Comparison of ENCODE assay signal across 14 cellular contexts in genomic region chr14:64549016-64549415, GRCh38. TPM values are rescaled to one million over a fixed set of nuclear protein-coding genes. Genes with fewer than 3 reads are reported as not detected.
DNase-seq lines count a peak whose midpoint lies in the region; ATAC-seq and TF ChIP-seq lines count a peak whose summit lies in the region.
"Had no signal": no experiment of that assay in that cellular context is flagged by ENCODE, and none has a peak within 500 bp of the region (broad histone marks: within the 10 kb centered on the region; RNA-seq: fewer than 3 reads in every experiment).

No MANE protein-coding gene starts in this region.

- H3K9me3 Mint-ChIP-seq in CD4-positive, alpha-beta T cell, result no peaks in the 10 kb centered on the region
- no peaks in the 10 kb centered on the region for H3K9me3 Mint-ChIP-seq in GM23338
- H3K9me3 Mint-ChIP-seq in central memory CD8-positive, alpha-beta T cell, result no peaks in the 10 kb centered on the region
- no peaks in the 10 kb centered on the region for H3K9me3 Mint-ChIP-seq in natural killer cell

- peaks cover 3% of the 10 kb centered on the region for H3K27me3 ChIP-seq in CD4-positive, alpha-beta T cell (ENCODE audit: control insufficient read depth, insufficient read depth, low read length)
- peaks cover 11% of the 10 kb centered on the region for H3K27me3 ChIP-seq in GM23338 (ENCODE audit: insufficient read depth)
- H3K27me3 ChIP-seq: brain microvascular endothelial cell, foreskin keratinocyte had no signal

- no peaks in the 10 kb centered on the region for H3K36me3 ChIP-seq in GM23338 (ENCODE audit: insufficient read depth)
- H3K36me3 ChIP-seq: BLaER1 treated with 17β-estradiol and CSF1 and Interleukin-3, amounts not matched to agents 10 nM and 100 nM; brain microvascular endothelial cell; spleen had no signal

- no peaks in the 10 kb centered on the region for H4K20me1 ChIP-seq in GM23338 (replicated peaks; ENCODE audit: insufficient read depth)
- H4K20me1 ChIP-seq: BLaER1 treated with 17β-estradiol and CSF1 and Interleukin-3, amounts not matched to agents 10 nM and 100 nM had no signal

- peak overlapping the region; percentile 61 for H3K4me3 ChIP-seq in GM23338
- H3K4me3 ChIP-seq: GM12878 had no signal

- no peaks in the 10 kb centered on the region for H3K9me3 ChIP-seq in CD4-positive, alpha-beta T cell (ENCODE audit: control insufficient read depth, low read length)
- H3K9me3 ChIP-seq: spleen had no signal

- peaks cover 17% of the 10 kb centered on the region for H3K4me1 ChIP-seq in GM23338 (ENCODE audit: insufficient read depth)

- H3K9me2 ChIP-seq in GM23338 (ENCODE audit: insufficient read depth), result no peaks in the 10 kb centered on the region

- no peak overlapping the region for H3K27ac Mint-ChIP-seq in CD4-positive, alpha-beta T cell
- no peak overlapping the region for H3K27ac Mint-ChIP-seq in GM23338
- no peak overlapping the region for H3K27ac Mint-ChIP-seq in central memory CD8-positive, alpha-beta T cell (ENCODE audit: low read depth)
- H3K27ac Mint-ChIP-seq in natural killer cell, result no peak overlapping the region

- H3K4me1 Mint-ChIP-seq in CD4-positive, alpha-beta T cell (ENCODE audit: low read depth), result peaks cover 19% of the 10 kb centered on the region
- H3K4me1 Mint-ChIP-seq in GM23338 (peaks cover 27% of the 10 kb centered on the region), natural killer cell (peaks cover 16 to 17% of the 10 kb centered on the region in 2 donors)
- peaks cover 14% of the 10 kb centered on the region for H3K4me1 Mint-ChIP-seq in central memory CD8-positive, alpha-beta T cell

- DNase-seq in CD4-positive, alpha-beta T cell, result no peak
- DNase-seq in GM23338 (ENCODE audit: low spot score) (no peak), natural killer cell (no peak), Right ventricle myocardium inferior (ENCODE audit: missing footprints) (no peak)
- DNase-seq in central memory CD8-positive, alpha-beta T cell (ENCODE audit: low spot score in 2 of 2), result no peak
- DNase-seq in stimulated activated CD4-positive, alpha-beta T cell treated with anti-CD3 and anti-CD28 coated beads, Interleukin-4, amount 100 ng/mL, for 4 hours, result no peak
- DNase-seq: brain microvascular endothelial cell, NCI-H187 treated with DMSO at 0.1 percent for 48 hours had no signal

- peak overlapping the region; percentile 87 for H3K4me2 ChIP-seq in GM23338

- peaks cover 20% of the 10 kb centered on the region for H3K79me2 ChIP-seq in GM23338 (replicated peaks; ENCODE audit: insufficient read depth)

- ATAC-seq in CD4-positive, alpha-beta T cell (ENCODE audit: poor library complexity), result no peak
- no peak for ATAC-seq in GM23338
- no peak for ATAC-seq in central memory CD8-positive, alpha-beta T cell (replicated peaks; ENCODE audit: extremely low read depth, poor library complexity, severe bottlenecking)
- no peak for ATAC-seq in natural killer cell
- ATAC-seq in GM19452 (IDR thresholded peaks at IDR 0.05; ENCODE audit: unreplicated experiment), result no peak
- no peak for ATAC-seq in Right ventricle myocardium inferior
- ATAC-seq in HG03139 (IDR thresholded peaks at IDR 0.05; ENCODE audit: unreplicated experiment), result no peak

- H3K27me3 Mint-ChIP-seq in CD4-positive, alpha-beta T cell, result peaks cover 5% of the 10 kb centered on the region
- H3K27me3 Mint-ChIP-seq in GM23338 (ENCODE audit: insufficient read depth, low read depth, poor library complexity) (peaks cover 8% of the 10 kb centered on the region), natural killer cell (ENCODE audit: low read depth in 2 of 2) (peaks cover 0 to 10% of the 10 kb centered on the region in 2 donors)
- H3K27me3 Mint-ChIP-seq in central memory CD8-positive, alpha-beta T cell, result peaks cover 18% of the 10 kb centered on the region

- CTCF ChIA-PET in CD4-positive, alpha-beta T cell (lab: Charles Lee), result interaction anchor here (0.7 kb wide), 1 partner anchor 8 kb away, joined by 4 read pairs; the partner anchor contains the start of gene HSPA2

- no peak for TF ChIP-seq CTCF in CD4-positive, alpha-beta T cell (IDR thresholded peaks at IDR 0.05)
- TF ChIP-seq CTCF in GM23338 (conservative IDR thresholded peaks at IDR 0.05; ENCODE audit: low read depth in 2 of 2) (no peak), natural killer cell (IDR thresholded peaks at IDR 0.05) (no peak)

- H3K36me3 Mint-ChIP-seq in CD4-positive, alpha-beta T cell (ENCODE audit: low read depth), result no peaks in the 10 kb centered on the region
- H3K36me3 Mint-ChIP-seq in GM23338 (ENCODE audit: low read depth) (no peaks in the 10 kb centered on the region), natural killer cell (no peaks in the 10 kb centered on the region)
- peaks cover 2% of the 10 kb centered on the region for H3K36me3 Mint-ChIP-seq in central memory CD8-positive, alpha-beta T cell (ENCODE audit: insufficient read depth)

- peak overlapping the region; percentile 38 for H3K4me3 Mint-ChIP-seq in CD4-positive, alpha-beta T cell
- H3K4me3 Mint-ChIP-seq in GM23338, result peak overlapping the region; percentile 60; the same call in 2 of the 3 replicates
- peak overlapping the region; percentile 38 for H3K4me3 Mint-ChIP-seq in central memory CD8-positive, alpha-beta T cell
- H3K4me3 Mint-ChIP-seq in natural killer cell, result peak overlapping the region; percentile 77

- no peaks in the 10 kb centered on the region for H3F3A ChIP-seq in GM23338 (replicated peaks; ENCODE audit: low read depth)

- intact Hi-C loops in CD4-positive, alpha-beta T cell (cut with DNase I, micrococcal nuclease), result loop anchor here in 1 of 2 experiments (10.0 kb wide), 2 partner anchors 366 to 1004 kb away; partner anchors contain the start of genes CHURC1 and PPP2R5E
- intact Hi-C loops in natural killer cell (cut with micrococcal nuclease), result no loop called here
- intact Hi-C loops in Right ventricle myocardium inferior (cut with DNase I), result no loop called here

- no peak overlapping the region for H3K27ac ChIP-seq in CD4-positive, alpha-beta T cell (ENCODE audit: low read depth, low read length)
- no peak overlapping the region for H3K27ac ChIP-seq in GM23338 (ENCODE audit: low read depth)
- H3K27ac ChIP-seq: BLaER1 treated with 17β-estradiol and CSF1 and Interleukin-3, amounts not matched to agents 10 nM and 100 nM; brain microvascular endothelial cell; foreskin keratinocyte; spleen had no signal

- POLR2A ChIA-PET in CD4-positive, alpha-beta T cell (lab: Charles Lee), result interaction anchor here (1.2 kb wide), 1 partner anchor 8 kb away, joined by 3 read pairs; the partner anchor contains the start of gene HSPA2

- H2AFZ ChIP-seq in GM23338, result no peak overlapping the region

TF ChIP-seq in GM23338, 12 proteins besides CTCF, POLR2A, EP300 and RAD21 (continues in another document):
- TF ChIP-seq POLR2AphosphoS5 (IDR thresholded peaks at IDR 0.05; ENCODE audit: low read depth), result no peak
- TF ChIP-seq ETS1 (IDR thresholded peaks at IDR 0.05), result no peak
- no peak for TF ChIP-seq ZNF331 (CRISPR knock-in tag; IDR thresholded peaks at IDR 0.05; ENCODE audit: low read depth)

RNA-seq across cellular contexts. Expression of gene PPP1R36, which starts 0.7 kb away (rescaled TPM):
- not detected for total RNA-seq in CD4-positive, alpha-beta T cell
- total RNA-seq in GM23338 (2014; rRNA removed; shearing (Covaris generic)), result 0.42 TPM in 1 of 2 replicates, not detected in the other
- polyA plus RNA-seq in GM23338 (2016; fragmentation: Nextera tagmentation; extraction: Ambion mirVana), result 0.45 and 1.4 TPM in 2 replicates
- 1 to 10 TPM in 2 of 3 donors, under 1 TPM in 1; 0.60 to 1.2 (median 1.0) TPM for total RNA-seq in natural killer cell
- not detected for total RNA-seq in Right ventricle myocardium inferior

RNA-seq across cellular contexts. Expression of gene HSPA2, which starts 8.5 kb away (rescaled TPM):
- total RNA-seq in CD4-positive, alpha-beta T cell, result 1 to 10 TPM; 1.5 to 1.9 TPM
- 114 and 130 TPM in 2 replicates for total RNA-seq in GM23338 (2014; rRNA removed; shearing (Covaris generic))
- polyA plus RNA-seq in GM23338 (2016; fragmentation: Nextera tagmentation; extraction: Ambion mirVana), result 86.1 and 88.5 TPM in 2 replicates
- total RNA-seq in natural killer cell, result 1 to 10 TPM; 1.1 to 1.5 (median 1.1) TPM
- 15.2 TPM for total RNA-seq in Right ventricle myocardium inferior

RNA-seq across cellular contexts. Expression of gene ZBTB1, which starts 44.4 kb away (rescaled TPM):
- total RNA-seq in CD4-positive, alpha-beta T cell, result 100 to 1,000 TPM; 146 to 147 TPM
- total RNA-seq in GM23338 (2014; rRNA removed; shearing (Covaris generic)), result 32.5 and 33.0 TPM in 2 replicates
- polyA plus RNA-seq in GM23338 (2016; fragmentation: Nextera tagmentation; extraction: Ambion mirVana), result 10.3 and 11.2 TPM in 2 replicates
- 100 to 1,000 TPM; 146 to 166 (median 151) TPM for total RNA-seq in natural killer cell
- 22.3 TPM for total RNA-seq in Right ventricle myocardium inferior

RNA-seq across cellular contexts. Expression of gene ZBTB25, which starts 45.4 kb away (rescaled TPM):
- total RNA-seq in CD4-positive, alpha-beta T cell, result 10 to 100 TPM; 56.8 to 58.1 TPM
- total RNA-seq in GM23338 (2014; rRNA removed; shearing (Covaris generic)), result 8.0 and 8.9 TPM in 2 replicates
- 4.1 and 5.8 TPM in 2 replicates for polyA plus RNA-seq in GM23338 (2016; fragmentation: Nextera tagmentation; extraction: Ambion mirVana)
- total RNA-seq in natural killer cell, result 10 to 100 TPM; 29.7 to 36.7 (median 31.1) TPM
- 17.6 TPM for total RNA-seq in Right ventricle myocardium inferior
